ENCODE assay signal across 8 cellular contexts in the genomic region with DNA sequence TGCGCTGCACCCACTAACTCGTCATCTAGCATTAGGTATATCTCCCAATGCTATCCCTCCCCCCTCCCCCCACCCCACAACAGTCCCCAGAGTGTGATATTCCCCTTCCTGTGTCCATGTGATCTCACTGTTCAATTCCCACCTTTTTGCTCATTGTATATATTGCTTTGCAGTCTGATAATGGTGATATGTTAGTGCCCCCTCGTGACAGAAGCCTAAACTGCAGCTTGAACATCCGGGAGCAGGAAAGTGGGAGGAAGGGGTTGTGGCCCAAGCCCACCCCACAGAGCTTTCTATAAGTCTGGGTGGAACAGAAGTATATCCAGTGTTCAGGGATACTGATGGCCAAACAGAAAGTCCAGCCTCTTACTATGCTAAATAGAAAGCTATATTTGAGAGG. TPM values are rescaled to one million over a fixed set of nuclear protein-coding genes. Genes with fewer than 3 reads are reported as not detected.
A peak's percentile ranks its signal among the peaks of the same experiment; 100 is the strongest.
DNase-seq lines count a peak whose midpoint lies in the region; ATAC-seq, FAIRE-seq and TF ChIP-seq lines count a peak whose summit lies in the region.
"Not testable (repeated sequence)": the region's sequence is repeated elsewhere in the genome, so short reads cannot be mapped to it uniquely, and the experiment has no call there.

No MANE protein-coding gene starts in this region.

- not testable (repeated sequence) for H3K4me2 ChIP-seq in SK-N-SH; HepG2 (ENCODE audit: low read depth, low read length)

- peak; percentile 2 for DNase-seq in NCI-H1417 treated with DMSO at 0.1 percent for 48 hours (lab: John Stamatoyannopoulos, UW)
- DNase-seq in SK-N-SH, result peak; percentile 60
- peak; percentile 24 to 34 for DNase-seq in activated T-cell treated with anti-CD3 and anti-CD28 coated beads, Interleukin-2, amount 50 U/mL, for 72 hours
- peak; percentile 40 for DNase-seq in endothelial cell (ENCODE audit: low spot score)
- DNase-seq in HepG2 (ENCODE audit: low spot score), result peak; percentile 16
- DNase-seq in stimulated activated CD4-positive, alpha-beta T cell treated with anti-CD3 and anti-CD28 coated beads, Interleukin-1b, Interleukin-23, amount 100 ng/mL, for 4 hours (ENCODE audit: low read depth in 2 of 2), result peak; percentile 17 to 19

- ATAC-seq in GM18907 (IDR thresholded peaks at IDR 0.05; ENCODE audit: unreplicated experiment) (peak; percentile 49), HepG2 (0 out of 3 replicates have a peak, but pooled peaks have one; percentile 36)
- ATAC-seq in activated T-cell treated with anti-CD3 and anti-CD28 coated beads, Interleukin-2, amount 50 U/mL, for 72 hours (replicated peaks in 1 of 2), result peak in 1 of 2 donors; percentile 34

- H2AFZ ChIP-seq in SK-N-SH (ENCODE audit: low read depth); HepG2 (ENCODE audit: low read length): not testable (repeated sequence)

- H3K9me2 ChIP-seq in SK-N-SH, result not testable (repeated sequence)

- not testable (repeated sequence) for BruUV-seq in HepG2 (replicated peaks; lab: Mats Ljungman, UMichigan)

- H3K27ac Mint-ChIP-seq in activated T-cell treated with anti-CD3 and anti-CD28 coated beads, Interleukin-2, amount 50 U/mL, for 72 hours; endothelial cell (ENCODE audit: unreplicated experiment): not testable (repeated sequence)

- POLR2A ChIA-PET in SK-N-SH (lab: Yijun Ruan, JAX); HepG2 (lab: Yijun Ruan, JAX): not testable (repeated sequence)

- peaks cover 25% of the 10 kb centered on the region for H3K27me3 Mint-ChIP-seq in activated T-cell treated with anti-CD3 and anti-CD28 coated beads, Interleukin-2, amount 50 U/mL, for 72 hours (ENCODE audit: low read depth)
- H3K27me3 Mint-ChIP-seq in endothelial cell (ENCODE audit: unreplicated experiment), result not testable (repeated sequence)

- H3K36me3 Mint-ChIP-seq in activated T-cell treated with anti-CD3 and anti-CD28 coated beads, Interleukin-2, amount 50 U/mL, for 72 hours (ENCODE audit: insufficient read depth in 2 of 2); endothelial cell (ENCODE audit: low read depth, unreplicated experiment): not testable (repeated sequence)

- H4K20me1 ChIP-seq in SK-N-SH (ENCODE audit: insufficient read depth); HepG2 (ENCODE audit: insufficient read depth, low read length): not testable (repeated sequence)

- FAIRE-seq in HepG2 (lab: Jason Lieb, UNC), result peak; percentile 28

- H3K36me3 ChIP-seq in SK-N-SH (replicated peaks in 1 of 2; ENCODE audit: control insufficient read depth in 1 of 2, insufficient read depth in 2 of 2, low read length in 1 of 2); HepG2 (replicated peaks in 1 of 2; ENCODE audit: control insufficient read depth in 1 of 2, insufficient read depth in 2 of 2, low read length in 2 of 2): not testable (repeated sequence)

- not testable (repeated sequence) for H3K27me3 ChIP-seq in SK-N-SH (ENCODE audit: insufficient read depth); HepG2 (ENCODE audit: control insufficient read depth in 1 of 2, insufficient read depth in 2 of 2, low read length in 2 of 2)

- TF ChIP-seq POLR2A in HepG2 (IDR thresholded peaks at IDR 0.05; ENCODE audit: insufficient read depth in 1 of 2, low read depth in 2 of 2, low read length in 2 of 2), result not testable (repeated sequence)

- not testable (repeated sequence) for H3K9me3 Mint-ChIP-seq in activated T-cell treated with anti-CD3 and anti-CD28 coated beads, Interleukin-2, amount 50 U/mL, for 72 hours; endothelial cell (ENCODE audit: unreplicated experiment)

- TF ChIP-seq CTCF in C4-2B (conservative IDR thresholded peaks at IDR 0.05) (peak; percentile 62), SK-N-SH (IDR thresholded peaks at IDR 0.05) (peak; percentile 73), HepG2 (CRISPR knock-in tag; IDR thresholded peaks at IDR 0.05) (peak; percentile 51)
- TF ChIP-seq CTCF in endothelial cell (IDR thresholded peaks at IDR 0.05; ENCODE audit: unreplicated experiment), result not testable (repeated sequence)

- in situ Hi-C loops in HepG2 (cut with HindIII; ENCODE audit: extremely low pct_ligation_motif_present, low pct_unique_long_range_greater_than_20kb), result not testable (repeated sequence)

- not testable (repeated sequence) for H3K4me1 ChIP-seq in SK-N-SH (ENCODE audit: control insufficient read depth in 1 of 2, insufficient read depth in 2 of 2, low read depth in 1 of 2, low read length in 1 of 2); HepG2 (ENCODE audit: insufficient read depth, low read length)

- not testable (repeated sequence) for H3F3A ChIP-seq in SK-N-SH (replicated peaks; ENCODE audit: insufficient read depth)

- H3K9me3 ChIP-seq in SK-N-SH; HepG2 (ENCODE audit: low read length): not testable (repeated sequence)

- H3K4me3 Mint-ChIP-seq in activated T-cell treated with anti-CD3 and anti-CD28 coated beads, Interleukin-2, amount 50 U/mL, for 72 hours; endothelial cell (ENCODE audit: unreplicated experiment): not testable (repeated sequence)

- peak; percentile 61 for TF ChIP-seq RAD21 in SK-N-SH (IDR thresholded peaks at IDR 0.05; ENCODE audit: low read length)
- not testable (repeated sequence) for TF ChIP-seq RAD21 in HepG2 (CRISPR knock-in tag; IDR thresholded peaks at IDR 0.05)

- 23% methylated on average over 4 of the region's 4 CpGs for WGBS in SK-N-SH (ENCODE audit: low lambda C conversion rate)
- WGBS in HepG2 (ENCODE audit: low lambda C conversion rate), result 28% methylated on average over 4 of the region's 4 CpGs

- not testable (repeated sequence) for H3K4me1 Mint-ChIP-seq in activated T-cell treated with anti-CD3 and anti-CD28 coated beads, Interleukin-2, amount 50 U/mL, for 72 hours (ENCODE audit: low read depth); endothelial cell (ENCODE audit: unreplicated experiment)

- H3K27ac ChIP-seq in C4-2B; SK-N-SH (ENCODE audit: low read depth in 2 of 2, low read length in 1 of 2); HepG2 (ENCODE audit: extremely low read length, insufficient read depth, low read length): not testable (repeated sequence)

- CTCF ChIA-PET in SK-N-SH (lab: Yijun Ruan, JAX), result interaction anchor here (0.7 to 1.9 kb wide), 15 partner anchors 10 to 538 kb away, joined by 3 to 10 read pairs (median 4); a partner anchor contains a TSS
- CTCF ChIA-PET in HepG2 (lab: Yijun Ruan, JAX; ENCODE audit: low intra/inter-chr PET ratio, low total read pairs), result not testable (repeated sequence)

- H3K9ac ChIP-seq in SK-N-SH; HepG2 (ENCODE audit: insufficient read depth, low read depth, low read length): not testable (repeated sequence)

- H3K79me2 ChIP-seq in SK-N-SH (ENCODE audit: insufficient read depth); HepG2 (ENCODE audit: insufficient read depth, low read length): not testable (repeated sequence)

- H3K4me3 ChIP-seq in SK-N-SH (ENCODE audit: low read depth in 2 of 2, low read length in 1 of 2); HepG2 (replicated peaks in 1 of 3; ENCODE audit: insufficient read depth in 1 of 3, low read depth in 2 of 3, low read length in 3 of 3): not testable (repeated sequence)

- not testable (repeated sequence) for TF ChIP-seq EP300 in SK-N-SH (IDR thresholded peaks at IDR 0.05; ENCODE audit: borderline replicate concordance in 1 of 2, low read depth in 1 of 2, low read length in 1 of 2); HepG2 (IDR thresholded peaks at IDR 0.05; ENCODE audit: low read depth in 2 of 2, low read length in 2 of 2); HepG2 (CRISPR knock-in tag; IDR thresholded peaks at IDR 0.05; ENCODE audit: borderline replicate concordance)

- intact Hi-C loops in HepG2 (cut with micrococcal nuclease; ENCODE audit: unreplicated experiment), result not testable (repeated sequence)

TF ChIP-seq in SK-N-SH, 30 proteins besides CTCF, POLR2A, EP300 and RAD21:
- peak; percentile 32 for TF ChIP-seq SMC3 (IDR thresholded peaks at IDR 0.05; ENCODE audit: low read depth, low read length)

TF ChIP-seq in HepG2, 621 proteins besides CTCF, POLR2A, EP300 and RAD21:
- peak; percentile 39; the same call in 1 of the 2 replicates for TF ChIP-seq STAG1 (CRISPR knock-in tag; IDR thresholded peaks at IDR 0.05)
TF ChIP-seq in HepG2: peak in this region for 1; not testable (repeated sequence) for 620.

RNA-seq across cellular contexts. Expression of a gene that starts 29.6 kb away (rescaled TPM):
- polyA plus RNA-seq in SK-N-SH (2012; rRNA removed) (0.30 and 0.58 TPM in 2 replicates), HepG2 (2011; rRNA removed) (0.08 and 0.11 TPM in 2 replicates)
- polyA plus RNA-seq in SK-N-SH (2012; cell fraction: cytosol; rRNA removed), result 0.15 and 0.20 TPM in 2 replicates
- 2.5 and 2.8 TPM in 2 replicates for polyA plus RNA-seq in SK-N-SH (2012; cell fraction: nucleus; rRNA removed)
- total RNA-seq in activated T-cell treated with anti-CD3 and anti-CD28 coated beads, Interleukin-2, amount 50 U/mL, for 72 hours, result under 1 TPM; 0.21 to 0.36 TPM
- total RNA-seq in endothelial cell (ENCODE audit: unreplicated experiment) (0.36 TPM), HepG2 (2016; rRNA removed; fragmentation: Illumina TruSeq; extraction: Trizol) (not detected in 2 replicates)
- total RNA-seq in HepG2 (2016; cell fraction: cytosol; rRNA removed; fragmentation: Illumina TruSeq; extraction: Trizol; ENCODE audit: low read depth), result not detected in 2 replicates
- not detected in 2 replicates for total RNA-seq in HepG2 (2016; cell fraction: insoluble cytoplasmic fraction; rRNA removed; fragmentation: Illumina TruSeq; extraction: Trizol)
- not detected in 2 replicates for total RNA-seq in HepG2 (2016; cell fraction: membrane; rRNA removed; fragmentation: Illumina TruSeq; extraction: Trizol)
- total RNA-seq in HepG2 (2016; cell fraction: nucleus; rRNA removed; fragmentation: Illumina TruSeq; extraction: Trizol), result not detected in 2 replicates
- 0.04 and 0.05 TPM in 2 replicates for polyA plus RNA-seq in HepG2 (2011; cell fraction: cytosol; rRNA removed)
- 0.40 and 0.80 TPM in 2 replicates for polyA plus RNA-seq in HepG2 (2011; cell fraction: nucleus; rRNA removed)
- polyA plus RNA-seq in HepG2 (2012), result 0.07 and 0.17 TPM in 2 replicates
- polyA plus RNA-seq in HepG2 (2016; cell fraction: cytosol; fragmentation: Illumina TruSeq; extraction: Trizol; ENCODE audit: low read depth), result not detected in 2 replicates
- not detected in 2 replicates for polyA plus RNA-seq in HepG2 (2016; cell fraction: insoluble cytoplasmic fraction; fragmentation: Illumina TruSeq; extraction: Trizol; ENCODE audit: low read depth)
- polyA plus RNA-seq in HepG2 (2016; cell fraction: membrane; fragmentation: Illumina TruSeq; extraction: Trizol; ENCODE audit: low read depth), result not detected in 2 replicates
- not detected in 2 replicates for polyA plus RNA-seq in HepG2 (2016; cell fraction: nucleus; fragmentation: Illumina TruSeq; extraction: Trizol; ENCODE audit: insufficient read depth, low read depth)
- polyA minus RNA-seq in HepG2 (2011; rRNA and poly(A)+ RNA removed; ENCODE audit: low replicate concordance), result 0.05 and 0.18 TPM in 2 replicates
- polyA minus RNA-seq in HepG2 (2011; cell fraction: cytosol; rRNA and poly(A)+ RNA removed), result not detected in 2 replicates
- 0.50 and 0.77 TPM in 2 replicates for polyA minus RNA-seq in HepG2 (2011; cell fraction: nucleus; rRNA and poly(A)+ RNA removed)

Comparison
In these comparisons a context has a peak if more than half of its experiments do, and no peak if none do; other contexts are left out.
1. DNase-seq: peak in every context shown above with its lines; median percentile 60 in SK-N-SH; 40 in endothelial cell; 29 in activated T-cell treated with anti-CD3 and anti-CD28 coated beads, Interleukin-2, amount 50 U/mL, for 72 hours; 18 in stimulated activated CD4-positive, alpha-beta T cell treated with anti-CD3 and anti-CD28 coated beads, Interleukin-1b, Interleukin-23, amount 100 ng/mL, for 4 hours; 16 in HepG2; 2 in NCI-H1417 treated with DMSO at 0.1 percent for 48 hours.